Comparison of ENCODE assay signal across 8 cellular contexts in the genomic region with DNA sequence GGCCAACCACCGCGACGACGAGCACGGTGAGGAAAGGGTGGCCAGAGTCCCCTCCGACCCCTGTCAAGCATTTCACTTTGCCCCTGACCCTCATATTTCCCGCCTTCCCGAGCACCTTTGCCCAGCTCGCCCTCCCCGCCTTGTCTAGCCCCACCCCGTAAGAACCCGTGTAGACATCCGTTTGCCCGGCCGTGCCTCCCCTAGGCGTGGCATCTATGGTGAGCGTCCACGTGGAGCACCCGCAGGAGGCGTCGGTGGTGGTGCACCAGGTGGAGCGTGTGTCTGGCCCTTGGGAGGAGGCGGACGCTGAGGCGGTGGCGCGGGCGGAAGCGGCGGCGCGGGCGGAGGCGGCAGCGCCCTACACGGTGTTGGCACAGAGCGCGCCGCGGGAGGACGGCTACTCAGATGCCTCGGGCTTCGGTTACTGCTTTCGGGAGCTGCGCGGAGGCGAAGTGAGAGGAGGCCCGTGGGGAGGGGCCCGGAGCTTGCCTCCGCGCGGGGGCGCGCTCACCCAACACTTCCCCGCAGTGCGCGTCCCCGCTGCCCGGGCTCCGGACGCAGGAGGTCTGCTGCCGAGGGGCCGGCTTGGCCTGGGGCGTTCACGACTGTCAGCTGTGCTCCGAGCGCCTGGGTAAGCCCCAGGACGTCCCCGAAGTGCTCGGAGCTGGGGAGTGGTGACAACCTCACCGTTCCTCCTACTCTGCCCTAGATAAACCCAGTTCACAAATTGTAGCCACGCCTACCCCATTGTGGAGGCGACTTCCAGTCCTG. TPM values are rescaled to one million over a fixed set of nuclear protein-coding genes. Genes with fewer than 3 reads are reported as not detected.
A peak's percentile ranks its signal among the peaks of the same experiment; 100 is the strongest.
DNase-seq lines count a peak whose midpoint lies in the region; ATAC-seq and TF ChIP-seq lines count a peak whose summit lies in the region.

No MANE protein-coding gene starts in this region.

- DNase-seq in GM12865 (ENCODE audit: low read depth), result peak; percentile 90
- DNase-seq in SHP77 treated with DMSO at 0.1 percent for 48 hours (lab: John Stamatoyannopoulos, UW), result peak; percentile 63
- peak; percentile 77 for DNase-seq in activated gamma-delta T cell treated with Interleukin-2 at 50 U/mL for 16 hours
- DNase-seq in glutamatergic neuron, result peak; percentile 60
- DNase-seq in ureter (ENCODE audit: low spot score), result peak; percentile 81

- H3K4me2 ChIP-seq in parathyroid adenoma (ENCODE audit: low read length), result peak overlapping the region; percentile 64

- H3K4me1 Mint-ChIP-seq in glutamatergic neuron (ENCODE audit: low read depth, unreplicated experiment), result peaks cover 11% of the 10 kb centered on the region

- H3K4me3 ChIP-seq in GM12865 (ENCODE audit: low read depth, low read length) (peak overlapping the region; percentile 68), HUES48 (ENCODE audit: low read depth, low read length) (peak overlapping the region; percentile 68), parathyroid adenoma (ENCODE audit: low read depth, low read length) (peak overlapping the region; percentile 69)

- peak overlapping the region; percentile 87 for H3K4me3 Mint-ChIP-seq in glutamatergic neuron (ENCODE audit: unreplicated experiment)

- TF ChIP-seq CTCF in GM12865 (IDR thresholded peaks at IDR 0.05; ENCODE audit: insufficient read depth, low read depth, low read length, missing control alignments), result peak; percentile 16
- TF ChIP-seq CTCF in glutamatergic neuron (IDR thresholded peaks at IDR 0.05; ENCODE audit: partially characterized antibody, unreplicated experiment), result peak; percentile 17
- TF ChIP-seq CTCF in parathyroid adenoma (IDR thresholded peaks at IDR 0.05), result no peak

- peak overlapping the region; percentile 28 for H3K27ac Mint-ChIP-seq in glutamatergic neuron (ENCODE audit: unreplicated experiment)

- H3K27me3 ChIP-seq in HUES48 (ENCODE audit: control insufficient read depth, insufficient read depth, low read length), result peaks cover 67% of the 10 kb centered on the region
- no peaks in the 10 kb centered on the region for H3K27me3 ChIP-seq in parathyroid adenoma (ENCODE audit: control insufficient read depth, insufficient read depth, low read length)

- peaks cover 6% of the 10 kb centered on the region for H3K36me3 Mint-ChIP-seq in glutamatergic neuron (ENCODE audit: unreplicated experiment)

- H3K79me2 ChIP-seq in parathyroid adenoma, result no peaks in the 10 kb centered on the region

- peaks cover 29% of the 10 kb centered on the region for H3K27me3 Mint-ChIP-seq in glutamatergic neuron (ENCODE audit: unreplicated experiment)

- no peak for ATAC-seq in HG03457 (IDR thresholded peaks at IDR 0.05; ENCODE audit: unreplicated experiment)

- H3K9me3 Mint-ChIP-seq in glutamatergic neuron (ENCODE audit: unreplicated experiment), result peaks cover 5% of the 10 kb centered on the region

- H2AFZ ChIP-seq in parathyroid adenoma, result peak overlapping the region; percentile 84

- H3K9ac ChIP-seq in HUES48 (ENCODE audit: low read depth, low read length) (no peak overlapping the region), parathyroid adenoma (no peak overlapping the region)

- H3K27ac ChIP-seq in HUES48 (ENCODE audit: low read depth, low read length) (no peak overlapping the region), parathyroid adenoma (peak overlapping the region; percentile 59)

- H3K36me3 ChIP-seq in HUES48 (ENCODE audit: control insufficient read depth, insufficient read depth, low read length) (no peaks in the 10 kb centered on the region), parathyroid adenoma (ENCODE audit: control insufficient read depth, insufficient read depth, low read length) (no peaks in the 10 kb centered on the region)

- H3K9me3 ChIP-seq in HUES48 (ENCODE audit: control insufficient read depth, insufficient read depth, low read length) (no peaks in the 10 kb centered on the region), parathyroid adenoma (ENCODE audit: control insufficient read depth, low read length) (no peaks in the 10 kb centered on the region)

- H3K4me1 ChIP-seq in HUES48 (ENCODE audit: control insufficient read depth, insufficient read depth, low read length), result peaks cover 27% of the 10 kb centered on the region
- peaks cover 14% of the 10 kb centered on the region for H3K4me1 ChIP-seq in parathyroid adenoma

RNA-seq across cellular contexts. Expression of gene LTBP4, which starts 4.2 kb away (rescaled TPM):
- total RNA-seq in glutamatergic neuron (ENCODE audit: unreplicated experiment) (169 TPM), ureter (239 TPM)

RNA-seq across cellular contexts. Expression of gene SHKBP1, which starts 28.7 kb away (rescaled TPM):
- total RNA-seq in glutamatergic neuron (ENCODE audit: unreplicated experiment), result 170 TPM
- total RNA-seq in ureter, result 61.2 TPM
